Comparison of ENCODE assay signal across 21 cellular contexts in the genomic region with DNA sequence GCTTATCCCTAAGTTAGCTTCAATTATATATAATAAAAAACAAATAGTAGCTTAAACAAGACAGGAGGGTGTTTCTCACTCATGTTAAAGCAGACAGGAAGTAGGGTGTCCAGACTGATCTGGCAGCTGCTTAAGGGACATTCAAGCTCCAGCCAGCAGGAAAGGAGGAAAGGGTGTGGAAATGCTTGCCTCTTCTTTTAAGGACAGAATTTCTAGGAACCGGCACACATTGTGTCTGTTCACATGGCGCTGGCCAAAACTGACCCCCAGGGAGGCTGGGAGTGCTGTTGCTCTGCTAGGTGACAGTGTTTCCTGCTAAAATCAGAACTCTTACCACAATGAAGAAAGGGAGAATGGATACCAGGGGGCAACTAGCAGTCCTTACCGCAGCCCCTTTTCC. TPM values are rescaled to one million over a fixed set of nuclear protein-coding genes. Genes with fewer than 3 reads are reported as not detected.
DNase-seq lines count a peak whose midpoint lies in the region; ATAC-seq and TF ChIP-seq lines count a peak whose summit lies in the region.
"Had no signal": no experiment of that assay in that cellular context is flagged by ENCODE, and none has a peak within 500 bp of the region (broad histone marks: within the 10 kb centered on the region; RNA-seq: fewer than 3 reads in every experiment).

No MANE protein-coding gene starts in this region.

- no peak for TF ChIP-seq CTCF in GM23338 (conservative IDR thresholded peaks at IDR 0.05; ENCODE audit: low read depth in 2 of 2)

- H4K20me1 ChIP-seq in GM23338 (replicated peaks; ENCODE audit: insufficient read depth), result no peaks in the 10 kb centered on the region; the same call in 1 of the 2 replicates

- 0 out of 2 replicates have a peak overlapping the region, but pooled peaks have one; percentile 8 for H3K27ac ChIP-seq in GM23338 (ENCODE audit: low read depth)
- H3K27ac ChIP-seq: RWPE1 had no signal

- DNase-seq in CMK (ENCODE audit: low read depth), result peak; percentile 30
- DNase-seq in GM23338 (ENCODE audit: low spot score), result no peak
- DNase-seq in ecto neural progenitor cell (ENCODE audit: low spot score), result peak; percentile 24
- DNase-seq in left colon, result no peak
- no peak for DNase-seq in activated T-cell treated with anti-CD3 and anti-CD28 coated beads for 4 hours
- no peak for DNase-seq in activated effector memory CD4-positive, alpha-beta T cell treated with anti-CD3 and anti-CD28 coated beads, Interleukin-2, amount 50 U/mL, for 16 hours
- DNase-seq in activated CD4-positive, alpha-beta T cell treated with anti-CD3 and anti-CD28 coated beads for 36 hours, result no peak
- no peak for DNase-seq in middle frontal gyrus (ENCODE audit: extremely low spot score, low spot score)
- DNase-seq: BE2C; CD8-positive, alpha-beta memory T cell; EL; IMR-90; NCI-H1417 treated with DMSO at 0.1 percent for 48 hours; NCI-H2029 treated with DMSO at 0.1 percent for 48 hours; NCI-H510A; NK-92 treated with Interleukin-12 subunit alpha and Interleukin-12 subunit beta, amount 100 ng/mL, for 24 hours had no signal

- peaks cover 9% of the 10 kb centered on the region; the same call in 1 of the 3 replicates for H3K36me3 Mint-ChIP-seq in GM23338 (ENCODE audit: low read depth)
- H3K36me3 Mint-ChIP-seq in activated CD4-positive, alpha-beta T cell treated with anti-CD3 and anti-CD28 coated beads for 36 hours (ENCODE audit: low read depth), result peaks cover 30% of the 10 kb centered on the region

- H3K36me3 ChIP-seq in GM23338 (ENCODE audit: insufficient read depth), result no peaks in the 10 kb centered on the region
- H3K36me3 ChIP-seq: BE2C had no signal

- CTCF ChIA-PET in activated CD4-positive, alpha-beta T cell treated with anti-CD3 and anti-CD28 coated beads for 36 hours (lab: Charles Lee), result no interaction called here

- H3K27me3 ChIP-seq in GM23338 (ENCODE audit: insufficient read depth), result no peaks in the 10 kb centered on the region

- no peak overlapping the region for H2AFZ ChIP-seq in GM23338

- no peak overlapping the region for H3K27ac Mint-ChIP-seq in GM23338
- no peak overlapping the region for H3K27ac Mint-ChIP-seq in activated CD4-positive, alpha-beta T cell treated with anti-CD3 and anti-CD28 coated beads for 36 hours
- H3K27ac Mint-ChIP-seq: CD8-positive, alpha-beta memory T cell had no signal

- no peaks in the 10 kb centered on the region for H3F3A ChIP-seq in GM23338 (replicated peaks; ENCODE audit: low read depth)

- peaks cover 7% of the 10 kb centered on the region for H3K27me3 Mint-ChIP-seq in GM23338 (ENCODE audit: insufficient read depth, low read depth, poor library complexity)
- no peaks in the 10 kb centered on the region for H3K27me3 Mint-ChIP-seq in activated CD4-positive, alpha-beta T cell treated with anti-CD3 and anti-CD28 coated beads for 36 hours

- H3K79me2 ChIP-seq in GM23338 (replicated peaks; ENCODE audit: insufficient read depth), result no peaks in the 10 kb centered on the region

- H3K9me2 ChIP-seq in GM23338 (ENCODE audit: insufficient read depth), result 0 out of 2 replicates have a peak, but pooled peaks cover 2% of the 10 kb centered on the region

- ATAC-seq in GM23338 (no peak), left colon (peak; percentile 44)
- ATAC-seq in activated CD4-positive, alpha-beta T cell treated with anti-CD3 and anti-CD28 coated beads for 36 hours, result no peak

- no peak overlapping the region for H3K4me3 ChIP-seq in GM23338

- intact Hi-C loops in left colon (cut with DNase I, micrococcal nuclease), result no loop called here
- intact Hi-C loops in activated CD4-positive, alpha-beta T cell treated with anti-CD3 and anti-CD28 coated beads for 36 hours (cut with DNase I, micrococcal nuclease), result no loop called here

- peaks cover 16% of the 10 kb centered on the region for H3K4me1 ChIP-seq in GM23338 (ENCODE audit: insufficient read depth)

- H3K4me3 Mint-ChIP-seq in GM23338, result no peak overlapping the region
- H3K4me3 Mint-ChIP-seq in activated CD4-positive, alpha-beta T cell treated with anti-CD3 and anti-CD28 coated beads for 36 hours, result no peak overlapping the region
- H3K4me3 Mint-ChIP-seq: CD8-positive, alpha-beta memory T cell had no signal

- H3K9me3 Mint-ChIP-seq in GM23338, result peaks cover 7% of the 10 kb centered on the region; the same call in 2 of the 3 replicates
- peaks cover 12% of the 10 kb centered on the region for H3K9me3 Mint-ChIP-seq in activated CD4-positive, alpha-beta T cell treated with anti-CD3 and anti-CD28 coated beads for 36 hours (ENCODE audit: low read depth)

- peaks cover 26% of the 10 kb centered on the region for H3K4me1 Mint-ChIP-seq in GM23338
- H3K4me1 Mint-ChIP-seq in activated CD4-positive, alpha-beta T cell treated with anti-CD3 and anti-CD28 coated beads for 36 hours, result peaks cover 6% of the 10 kb centered on the region
- H3K4me1 Mint-ChIP-seq: CD8-positive, alpha-beta memory T cell had no signal

- POLR2A ChIA-PET in activated CD4-positive, alpha-beta T cell treated with anti-CD3 and anti-CD28 coated beads for 36 hours (lab: Charles Lee), result no interaction called here

- H3K4me2 ChIP-seq in GM23338, result no peak overlapping the region

TF ChIP-seq in GM23338, 12 proteins besides CTCF, POLR2A, EP300 and RAD21:
- TF ChIP-seq ZNF114 (CRISPR knock-in tag; IDR thresholded peaks at IDR 0.05), result no peak
TF ChIP-seq in GM23338: peak in this region for 0.

RNA-seq across cellular contexts. Expression of gene SKOR1, which starts 28.6 kb away (rescaled TPM):
- total RNA-seq in GM23338 (2014; rRNA removed; shearing (Covaris generic)), result 0.17 and 0.19 TPM in 2 replicates
- polyA plus RNA-seq in GM23338 (2016; fragmentation: Nextera tagmentation; extraction: Ambion mirVana), result not detected in 2 replicates
- under 1 TPM; 0.47 to 0.49 TPM for total RNA-seq in left colon
- total RNA-seq in activated CD4-positive, alpha-beta T cell treated with anti-CD3 and anti-CD28 coated beads for 36 hours, result under 1 TPM; 0.16 to 0.18 TPM
- total RNA-seq: H4, IMR-90, SK-MEL-5 had no signal

RNA-seq across cellular contexts. Expression of gene RNU6-1, which starts 43.1 kb away (rescaled TPM):
- total RNA-seq in GM23338 (2014; rRNA removed; shearing (Covaris generic)), result not detected in 2 replicates
- polyA plus RNA-seq in GM23338 (2016; fragmentation: Nextera tagmentation; extraction: Ambion mirVana), result not detected in 2 replicates
- not detected for total RNA-seq in left colon
- total RNA-seq in activated CD4-positive, alpha-beta T cell treated with anti-CD3 and anti-CD28 coated beads for 36 hours, result not detected
- total RNA-seq: CD8-positive, alpha-beta memory T cell; H4; IMR-90; LHCN-M2; SK-MEL-5 had no signal
- polyA plus RNA-seq: AG04450; CD8-positive, alpha-beta memory T cell; IMR-90 had no signal

Comparison
In these comparisons a context has a peak if more than half of its experiments do, and no peak if none do; other contexts are left out.
1. DNase-seq: peak in CMK (single experiment) and ecto neural progenitor cell (single experiment); none in GM23338 (single experiment), left colon (0 of 2), activated T-cell treated with anti-CD3 and anti-CD28 coated beads for 4 hours (single experiment), activated effector memory CD4-positive, alpha-beta T cell treated with anti-CD3 and anti-CD28 coated beads, Interleukin-2, amount 50 U/mL, for 16 hours (single experiment), activated CD4-positive, alpha-beta T cell treated with anti-CD3 and anti-CD28 coated beads for 36 hours (single experiment) and middle frontal gyrus (single experiment).